In the genomic region with DNA sequence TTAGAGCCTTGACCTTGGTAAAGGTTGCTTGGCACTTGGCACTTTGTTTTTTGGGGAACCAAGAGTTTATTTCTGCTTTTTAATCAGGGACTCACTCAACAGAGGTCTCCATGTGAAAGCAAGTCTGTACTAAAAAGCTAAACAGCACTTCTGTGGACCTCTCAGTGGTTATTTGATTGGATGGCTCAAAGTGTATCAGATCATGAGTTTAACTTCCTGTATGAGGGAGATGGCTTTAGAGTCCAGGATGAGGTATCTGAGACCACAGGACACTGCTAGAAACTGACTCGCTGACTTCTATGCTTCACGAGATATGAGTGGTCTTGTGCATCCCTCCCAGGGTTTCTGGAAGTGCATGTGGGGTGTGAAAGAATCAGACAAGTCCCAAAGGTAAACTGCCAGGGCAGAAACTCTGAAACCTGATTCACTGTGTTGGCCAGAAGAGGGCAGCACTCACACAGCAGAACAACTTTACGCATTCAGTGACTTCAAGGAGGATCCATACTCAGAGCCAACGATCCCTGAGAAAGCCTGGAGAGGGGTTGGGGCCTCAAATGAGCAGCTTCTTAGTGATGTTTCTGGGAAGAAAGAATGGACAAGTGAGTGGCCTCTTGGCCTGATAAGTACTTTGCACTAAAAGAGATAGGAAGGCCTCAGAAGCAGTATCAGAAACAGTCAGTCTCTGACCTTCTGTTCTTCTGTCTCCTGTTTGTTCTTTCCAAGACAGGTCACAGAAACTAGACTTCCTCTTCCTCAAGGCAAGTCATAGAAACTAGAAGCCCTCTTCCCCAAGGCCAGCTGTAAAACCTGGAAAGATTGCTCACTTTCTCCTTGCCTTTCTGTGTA, we compare ENCODE assay signal across 8 cellular contexts.
A peak's percentile ranks its signal among the peaks of the same experiment; 100 is the strongest.
DNase-seq lines count a peak whose midpoint lies in the region; ATAC-seq and TF ChIP-seq lines count a peak whose summit lies in the region.

No MANE protein-coding gene starts in this region.

- POLR2A ChIA-PET in activated CD8-positive, alpha-beta T cell treated with anti-CD3 and anti-CD28 coated beads for 36 hours (lab: Charles Lee): no interaction called here

- peaks cover 35 to 47% of the 10 kb centered on the region in 2 experiments for H3K27me3 ChIP-seq in mesenchymal stem cell (ENCODE audit: control insufficient read depth in 1 of 2, insufficient read depth in 1 of 2, low read length in 2 of 2)

- no peak overlapping the region for H3K4me3 Mint-ChIP-seq in activated CD8-positive, alpha-beta T cell treated with anti-CD3 and anti-CD28 coated beads for 36 hours
- no peak overlapping the region for H3K4me3 Mint-ChIP-seq in effector memory CD8-positive, alpha-beta T cell

- H2AFZ ChIP-seq in mesenchymal stem cell (ENCODE audit: low read depth, low read length): no peak overlapping the region

- no peak overlapping the region for H3K4ac ChIP-seq in mesenchymal stem cell (ENCODE audit: low read depth in 1 of 2, low read length in 2 of 2)

- H3K79me1 ChIP-seq in mesenchymal stem cell (replicated peaks; ENCODE audit: low read length, poor library complexity, severe bottlenecking): no peaks in the 10 kb centered on the region

- H3K36me3 Mint-ChIP-seq in activated CD8-positive, alpha-beta T cell treated with anti-CD3 and anti-CD28 coated beads for 36 hours (ENCODE audit: low read depth): no peaks in the 10 kb centered on the region
- H3K36me3 Mint-ChIP-seq in effector memory CD8-positive, alpha-beta T cell (ENCODE audit: insufficient read depth): no peaks in the 10 kb centered on the region

- no peaks in the 10 kb centered on the region for H3K36me3 ChIP-seq in mesenchymal stem cell (ENCODE audit: control insufficient read depth in 1 of 2, insufficient read depth in 2 of 2, low read depth in 1 of 2, low read length in 2 of 2)

- H3K4me1 ChIP-seq in mesenchymal stem cell (ENCODE audit: control insufficient read depth, insufficient read depth, low read depth, low read length): no peaks in the 10 kb centered on the region

- H4K8ac ChIP-seq in mesenchymal stem cell (ENCODE audit: low read length): no peak overlapping the region

- intact Hi-C loops in activated CD8-positive, alpha-beta T cell treated with anti-CD3 and anti-CD28 coated beads for 36 hours (cut with micrococcal nuclease): loop anchor here (1.0 to 5.0 kb wide), 3 partner anchors 48 to 232 kb away; no protein-coding TSS in a partner anchor

- H3K27ac ChIP-seq in mesenchymal stem cell (ENCODE audit: low read length, poor library complexity, severe bottlenecking): no peak overlapping the region

- no peak overlapping the region for H3K18ac ChIP-seq in mesenchymal stem cell (ENCODE audit: low read depth in 1 of 2, low read length in 2 of 2)

- H3K27ac Mint-ChIP-seq in activated CD8-positive, alpha-beta T cell treated with anti-CD3 and anti-CD28 coated beads for 36 hours: no peak overlapping the region
- H3K27ac Mint-ChIP-seq in effector memory CD8-positive, alpha-beta T cell: no peak overlapping the region

- ATAC-seq in activated CD4-positive, CD25-positive, alpha-beta regulatory T cell treated with anti-CD3 and anti-CD28 coated beads, Interleukin-2, amount 50 U/mL, for 24 hours: no peak
- ATAC-seq in HG02884 (IDR thresholded peaks at IDR 0.05; ENCODE audit: unreplicated experiment): peak; percentile 80
- ATAC-seq in activated CD8-positive, alpha-beta T cell treated with anti-CD3 and anti-CD28 coated beads for 36 hours: peak; percentile 73
- ATAC-seq in effector memory CD8-positive, alpha-beta T cell (replicated peaks): peak; percentile 62

- no peak overlapping the region for H4K91ac ChIP-seq in mesenchymal stem cell (ENCODE audit: low read length)

- no peak overlapping the region for H2BK5ac ChIP-seq in mesenchymal stem cell (ENCODE audit: low read depth, low read length, poor library complexity, severe bottlenecking)

- H2BK15ac ChIP-seq in mesenchymal stem cell (ENCODE audit: low read depth, poor library complexity, severe bottlenecking): no peak overlapping the region

- H3K27me3 Mint-ChIP-seq in activated CD8-positive, alpha-beta T cell treated with anti-CD3 and anti-CD28 coated beads for 36 hours: no peaks in the 10 kb centered on the region
- H3K27me3 Mint-ChIP-seq in effector memory CD8-positive, alpha-beta T cell: no peaks in the 10 kb centered on the region

- H3K4me3 ChIP-seq in mesenchymal stem cell (ENCODE audit: insufficient read depth in 1 of 2, low read depth in 1 of 2, low read length in 2 of 2): no peak overlapping the region

- no peaks in the 10 kb centered on the region for H3K4me1 Mint-ChIP-seq in activated CD8-positive, alpha-beta T cell treated with anti-CD3 and anti-CD28 coated beads for 36 hours (ENCODE audit: low read depth)
- H3K4me1 Mint-ChIP-seq in effector memory CD8-positive, alpha-beta T cell (ENCODE audit: low read depth in 2 of 2): peaks cover 0 to 3% of the 10 kb centered on the region in 2 donors

- WGBS in mesenchymal stem cell: 10% methylated on average over 4 of the region's 4 CpGs

- H2BK12ac ChIP-seq in mesenchymal stem cell (ENCODE audit: low read length in 2 of 2): no peak overlapping the region

- H2BK120ac ChIP-seq in mesenchymal stem cell (ENCODE audit: low read depth, low read length): no peak overlapping the region

- H3K9ac ChIP-seq in mesenchymal stem cell (ENCODE audit: low read length): no peak overlapping the region

- peak; percentile 1 to 5 (median 4) for DNase-seq in activated CD4-positive, CD25-positive, alpha-beta regulatory T cell (lab: John Stamatoyannopoulos, UW)
- DNase-seq in NCI-H446 treated with DMSO at 0.1 percent for 48 hours (lab: John Stamatoyannopoulos, UW) (peak; percentile 2), mesenchymal stem cell (peak; percentile 68)
- DNase-seq in activated CD8-positive, alpha-beta T cell treated with anti-CD3 and anti-CD28 coated beads for 36 hours: peak; percentile 73
- peak; percentile 27 to 58 (median 30) for DNase-seq in effector memory CD8-positive, alpha-beta T cell
- peak; percentile 31 to 39 for DNase-seq in stimulated activated CD8-positive, alpha-beta memory T cell treated with anti-CD3 and anti-CD28 coated beads, Interleukin-2, amount 100 ng/mL, for 48 hours (ENCODE audit: low read depth in 2 of 2)

- no peaks in the 10 kb centered on the region for H3K9me3 Mint-ChIP-seq in activated CD8-positive, alpha-beta T cell treated with anti-CD3 and anti-CD28 coated beads for 36 hours
- H3K9me3 Mint-ChIP-seq in effector memory CD8-positive, alpha-beta T cell: no peaks in the 10 kb centered on the region

- H3K14ac ChIP-seq in mesenchymal stem cell (ENCODE audit: low read length in 2 of 2): no peak overlapping the region

- CTCF ChIA-PET in activated CD8-positive, alpha-beta T cell treated with anti-CD3 and anti-CD28 coated beads for 36 hours (lab: Charles Lee): interaction anchor here (0.8 to 5.4 kb wide), 20 partner anchors 9 to 245 kb away, joined by 3 to 49 read pairs (median 5); partner anchors contain the start of gene CXCL13

- no peak overlapping the region for H3K4me2 ChIP-seq in mesenchymal stem cell (ENCODE audit: low read length, poor library complexity, severe bottlenecking)

- H3K23ac ChIP-seq in mesenchymal stem cell (ENCODE audit: low read length in 2 of 2): no peak overlapping the region

- peak; percentile 74 for TF ChIP-seq CTCF in activated CD8-positive, alpha-beta T cell treated with anti-CD3 and anti-CD28 coated beads for 36 hours (IDR thresholded peaks at IDR 0.05)

- no peak overlapping the region for H2AK5ac ChIP-seq in mesenchymal stem cell (ENCODE audit: low read length, severe bottlenecking)

- H3K9me3 ChIP-seq in mesenchymal stem cell (ENCODE audit: control insufficient read depth, low read length): no peaks in the 10 kb centered on the region

Comparison
In these comparisons a context has a peak if more than half of its experiments do, and no peak if none do; other contexts are left out.
1. DNase-seq: peak in every context shown above with its lines; median percentile 73 in activated CD8-positive, alpha-beta T cell treated with anti-CD3 and anti-CD28 coated beads for 36 hours; 68 in mesenchymal stem cell; 35 in stimulated activated CD8-positive, alpha-beta memory T cell treated with anti-CD3 and anti-CD28 coated beads, Interleukin-2, amount 100 ng/mL, for 48 hours; 30 in effector memory CD8-positive, alpha-beta T cell; 4 in activated CD4-positive, CD25-positive, alpha-beta regulatory T cell; 2 in NCI-H446 treated with DMSO at 0.1 percent for 48 hours.
2. ATAC-seq: peak in HG02884 (single experiment), activated CD8-positive, alpha-beta T cell treated with anti-CD3 and anti-CD28 coated beads for 36 hours (single experiment) and effector memory CD8-positive, alpha-beta T cell (single experiment); none in activated CD4-positive, CD25-positive, alpha-beta regulatory T cell treated with anti-CD3 and anti-CD28 coated beads, Interleukin-2, amount 50 U/mL, for 24 hours (0 of 2).